ENCODE assay signal across 27 cellular contexts in genomic region chr3:61830111-61830400, GRCh38.
DNase-seq lines count a peak whose midpoint lies in the region; ATAC-seq, FAIRE-seq and TF ChIP-seq lines count a peak whose summit lies in the region.
"Had no signal": no experiment of that assay in that cellular context is flagged by ENCODE, and none has a peak within 500 bp of the region (broad histone marks: within the 10 kb centered on the region; RNA-seq: fewer than 3 reads in every experiment).

No MANE protein-coding gene starts in this region.

- DNase-seq in NCI-H1694 treated with DMSO at 0.1 percent for 48 hours (lab: John Stamatoyannopoulos, UW): peak; percentile 1
- no peak for DNase-seq in NCI-H1694 (lab: John Stamatoyannopoulos, UW)
- DNase-seq in H1 (ENCODE audit: low read depth in 1 of 2, low spot score in 2 of 2): no peak
- DNase-seq in lung microvascular endothelial cell (ENCODE audit: low read depth in 2 of 2): peak; percentile 36 to 54
- no peak for DNase-seq in thyroid gland
- no peak for DNase-seq in right lobe of liver
- DNase-seq in GM12892 (ENCODE audit: insufficient read length): no peak
- DNase-seq: activated CD4-positive, alpha-beta T cell treated with anti-CD3 and anti-CD28 coated beads for 48 hours; activated CD8-positive, alpha-beta memory T cell treated with anti-CD3 and anti-CD28 coated beads, Interleukin-2, amount 10 ng/mL, durations not matched to agents 7 days and 5 days; activated naive CD8-positive, alpha-beta T cell treated with anti-CD3 and anti-CD28 coated beads, Interleukin-2, amount 10 ng/mL, durations not matched to agents 7 days and 5 days; central memory CD4-positive, alpha-beta T cell; effector CD8-positive, alpha-beta T cell; MM.1S; naive thymus-derived CD4-positive, alpha-beta T cell; NCI-H1930; NCI-H510A; stimulated activated CD4-positive, alpha-beta T cell treated with anti-CD3 and anti-CD28 coated beads, Interleukin-2, amount 100 ng/mL, for 24 hours; stimulated activated naive CD4-positive, alpha-beta T cell treated with Interleukin-2 at 50 U/mL for 16 hours; T-cell had no signal

- peak overlapping the region; percentile 31 to 44; a peak in 3 of 4 replicates for H3K4me2 ChIP-seq in H1 (ENCODE audit: insufficient read depth in 1 of 2, low read depth in 2 of 2, low read length in 2 of 2)
- H3K4me2 ChIP-seq: BLaER1 treated with 17β-estradiol and CSF1 and Interleukin-3, amounts not matched to agents 10 nM and 100 nM had no signal

- no peaks in the 10 kb centered on the region for H3K23me2 ChIP-seq in H1 (ENCODE audit: low read depth, low read length)

- H3K18ac ChIP-seq in H1 (ENCODE audit: extremely low read depth, low read length): no peak overlapping the region

- H3K79me2 ChIP-seq in H1 (ENCODE audit: control insufficient read depth in 1 of 2, insufficient read depth in 2 of 2, low read length in 2 of 2): peaks cover 0 to 96% of the 10 kb centered on the region in 2 experiments; a peak in 3 of 4 replicates

- no peaks in the 10 kb centered on the region for H3K9me3 ChIP-seq in H1 (ENCODE audit: insufficient read depth in 2 of 2, low read depth in 1 of 2, low read length in 1 of 2)
- no peaks in the 10 kb centered on the region for H3K9me3 ChIP-seq in thyroid gland
- no peaks in the 10 kb centered on the region for H3K9me3 ChIP-seq in right lobe of liver
- H3K9me3 ChIP-seq: BLaER1 treated with 17β-estradiol and CSF1 and Interleukin-3, amounts not matched to agents 10 nM and 100 nM; esophagus muscularis mucosa had no signal

- no peak overlapping the region for H3K14ac ChIP-seq in H1 (ENCODE audit: insufficient read length)

- peaks cover 9% of the 10 kb centered on the region for H3K79me1 ChIP-seq in H1 (ENCODE audit: low read depth, low read length)

- no peaks in the 10 kb centered on the region for H3K27me3 ChIP-seq in H1 (replicated peaks in 1 of 4; ENCODE audit: control insufficient read depth in 3 of 4, extremely low read depth in 1 of 4, insufficient read depth in 3 of 4, low read length in 3 of 4)
- H3K27me3 ChIP-seq in thyroid gland: no peaks in the 10 kb centered on the region
- H3K27me3 ChIP-seq in right lobe of liver: no peaks in the 10 kb centered on the region
- H3K27me3 ChIP-seq: BLaER1 treated with 17β-estradiol and CSF1 and Interleukin-3, amounts not matched to agents 10 nM and 100 nM; esophagus muscularis mucosa had no signal

- WGBS in H1 (ENCODE audit: extremely low coverage in 1 of 2, insufficient coverage in 1 of 2, insufficient read length in 1 of 2, insufficient replicate concordance in 2 of 2, low coverage in 1 of 2, low lambda C conversion rate in 2 of 2, missing lambda C conversion rate in 1 of 2), 2 experiments: 88% methylated on average over 3 of the region's 3 CpGs; no CpG with 5 or more reads in 1 of the 2 experiments
- 50 to 54% methylated on average over 3 of the region's 3 CpGs for WGBS in thyroid gland, 2 donors
- 62% methylated on average over 3 of the region's 3 CpGs for WGBS in right lobe of liver (ENCODE audit: insufficient coverage, low coverage, low lambda C conversion rate, missing lambda C conversion rate)

- peak overlapping the region; percentile 35 for H4K5ac ChIP-seq in H1 (ENCODE audit: insufficient read length, low read depth, low read length)

- no peak overlapping the region for H3K23ac ChIP-seq in H1 (ENCODE audit: insufficient read length)

- TF ChIP-seq CTCF in H1 (IDR thresholded peaks at IDR 0.05; ENCODE audit: control extremely low read depth in 1 of 3, insufficient read depth in 1 of 3, low read depth in 1 of 3, low read length in 3 of 3): no peak
- TF ChIP-seq CTCF in thyroid gland (IDR thresholded peaks at IDR 0.05): no peak
- no peak for TF ChIP-seq CTCF in right lobe of liver (IDR thresholded peaks at IDR 0.05)

- TF ChIP-seq POLR2A in H1 (IDR thresholded peaks at IDR 0.05; ENCODE audit: control extremely low read depth in 1 of 2, low read depth in 2 of 2, low read length in 2 of 2) (no peak), thyroid gland (IDR thresholded peaks at IDR 0.05) (no peak), right lobe of liver (IDR thresholded peaks at IDR 0.05) (no peak), GM12892 (IDR thresholded peaks at IDR 0.05; ENCODE audit: low read depth, low read length) (no peak)

- no peak overlapping the region for H4K8ac ChIP-seq in H1 (ENCODE audit: extremely low read depth, insufficient read depth, low read length)

- H2BK120ac ChIP-seq in H1 (replicated peaks; ENCODE audit: low read depth, low read length): no peak overlapping the region

- H3K36me3 ChIP-seq in H1 (ENCODE audit: control insufficient read depth in 2 of 4, insufficient read depth in 4 of 4, low read length in 3 of 4): no peaks in the 10 kb centered on the region; a peak in 1 of 8 replicates
- no peaks in the 10 kb centered on the region for H3K36me3 ChIP-seq in thyroid gland
- H3K36me3 ChIP-seq in right lobe of liver: no peaks in the 10 kb centered on the region
- H3K36me3 ChIP-seq: esophagus muscularis mucosa had no signal

- FAIRE-seq in H1 (lab: Jason Lieb, UNC) (no peak), GM12892 (lab: Jason Lieb, UNC) (no peak)
- FAIRE-seq: A204.1, D721Med, G401.6, GM19239, islet of Langerhans had no signal

- POLR2A ChIA-PET in H1 (lab: Charles Lee; ENCODE audit: partially characterized antibody): interaction anchor here (1.1 kb wide), 1 partner anchor 11 kb away, joined by 3 read pairs; no protein-coding TSS in a partner anchor

- ATAC-seq in right lobe of liver: no peak
- ATAC-seq in GM18909 (IDR thresholded peaks at IDR 0.05; ENCODE audit: poor library complexity, unreplicated experiment): no peak
- ATAC-seq: activated CD8-positive, alpha-beta memory T cell treated with anti-CD3 and anti-CD28 coated beads, Interleukin-2, amount 10 ng/mL, durations not matched to agents 7 days and 5 days; naive thymus-derived CD4-positive, alpha-beta T cell; T-cell had no signal

- H3K4me1 ChIP-seq in H1 (replicated peaks in 1 of 4; ENCODE audit: control insufficient read depth in 3 of 4, insufficient read depth in 4 of 4, low read length in 3 of 4) (peaks cover 4 to 17% (median 12%) of the 10 kb centered on the region in 4 experiments), thyroid gland (peaks cover 11 to 23% of the 10 kb centered on the region in 2 donors), right lobe of liver (peaks cover 0 to 22% (median 0%) of the 10 kb centered on the region in 4 donors)

- peaks cover 0 to 2% of the 10 kb centered on the region in 2 experiments for H4K20me1 ChIP-seq in H1 (replicated peaks in 1 of 2; ENCODE audit: control insufficient read depth in 1 of 2, insufficient read depth in 2 of 2, low read length in 2 of 2)

- H2BK12ac ChIP-seq in H1 (ENCODE audit: low read depth, low read length): no peak overlapping the region

- CTCF ChIA-PET in H1 (lab: Charles Lee; ENCODE audit: partially characterized antibody): interaction anchor here (1.1 to 1.4 kb wide), 2 partner anchors 9 to 105 kb away, joined by 3 read pairs; no protein-coding TSS in a partner anchor

- no peak overlapping the region for H2BK5ac ChIP-seq in H1 (ENCODE audit: low read depth, low read length)

- H2AK5ac ChIP-seq in H1 (ENCODE audit: low read depth, low read length): no peak overlapping the region

- H3K56ac ChIP-seq in H1 (replicated peaks; ENCODE audit: insufficient read length, low read depth, low read length): no peak overlapping the region

- no peak overlapping the region for H2AFZ ChIP-seq in H1 (ENCODE audit: low read length)

- no peak overlapping the region for H2BK15ac ChIP-seq in H1 (ENCODE audit: low read length)

- H2BK20ac ChIP-seq in H1 (ENCODE audit: low read length): no peak overlapping the region

- TF ChIP-seq RAD21 in H1 (IDR thresholded peaks at IDR 0.05 in 1 of 2, conservative IDR thresholded peaks at IDR 0.05 in 1 of 2; ENCODE audit: low read depth in 2 of 2, low read length in 2 of 2): no peak

- H3K27ac ChIP-seq in H1 (ENCODE audit: low read depth, low read length): no peak overlapping the region
- H3K27ac ChIP-seq in thyroid gland: peak overlapping the region; percentile 50 to 54 (median 52)
- no peak overlapping the region for H3K27ac ChIP-seq in right lobe of liver
- H3K27ac ChIP-seq: BLaER1 treated with 17β-estradiol and CSF1 and Interleukin-3, amounts not matched to agents 10 nM and 100 nM had no signal

- H3K4me3 ChIP-seq in H1 (ENCODE audit: extremely low read depth in 1 of 4, insufficient read depth in 2 of 4, low read depth in 3 of 4, low read length in 4 of 4): peak overlapping the region in 1 of 4 experiments; percentile 29; a peak in 1 of 8 replicates
- no peak overlapping the region for H3K4me3 ChIP-seq in thyroid gland (replicated peaks in 1 of 3)
- H3K4me3 ChIP-seq in right lobe of liver: no peak overlapping the region
- H3K4me3 ChIP-seq: BLaER1 treated with 17β-estradiol and CSF1 and Interleukin-3, amounts not matched to agents 10 nM and 100 nM; esophagus muscularis mucosa had no signal

- H4K91ac ChIP-seq in H1 (replicated peaks; ENCODE audit: insufficient read length, low read length): no peak overlapping the region

- no peak overlapping the region for H3K4ac ChIP-seq in H1 (replicated peaks; ENCODE audit: insufficient read length, low read depth, low read length)

- no peak for TF ChIP-seq EP300 in H1 (IDR thresholded peaks at IDR 0.05; ENCODE audit: borderline replicate concordance in 1 of 2, low read depth in 2 of 2, low read length in 2 of 2)

- intact Hi-C loops in thyroid gland (cut with DNase I): no loop called here
- intact Hi-C loops in right lobe of liver (cut with DNase I): no loop called here

- no peak overlapping the region for H3K9ac ChIP-seq in H1 (replicated peaks in 1 of 4; ENCODE audit: extremely low read depth in 1 of 4, low read depth in 3 of 4, low read length in 3 of 4)
- H3K9ac ChIP-seq: BLaER1 treated with 17β-estradiol and CSF1 and Interleukin-3, amounts not matched to agents 10 nM and 100 nM had no signal

TF ChIP-seq in H1, 55 proteins besides CTCF, POLR2A, EP300 and RAD21:
- no peak for TF ChIP-seq MAFK (IDR thresholded peaks at IDR 0.05; ENCODE audit: low read depth, low read length)
- no peak for TF ChIP-seq YY1 (IDR thresholded peaks at IDR 0.05; ENCODE audit: low read depth, low read length)
- TF ChIP-seq CBX5 (IDR thresholded peaks at IDR 0.05; ENCODE audit: low read depth, low read length): no peak
- TF ChIP-seq SIRT6 (IDR thresholded peaks at IDR 0.05; ENCODE audit: low read length): no peak
- no peak for TF ChIP-seq ZNF274 (IDR thresholded peaks at IDR 0.05; ENCODE audit: borderline replicate concordance, extremely low read depth, low read length)
- TF ChIP-seq RXRA (IDR thresholded peaks at IDR 0.05; ENCODE audit: insufficient read depth, low read depth, low read length): no peak
- TF ChIP-seq EGR1 (IDR thresholded peaks at IDR 0.05; ENCODE audit: borderline replicate concordance, low read depth, low read length): no peak
- TF ChIP-seq TAF1 (IDR thresholded peaks at IDR 0.05; ENCODE audit: low read depth, low read length): no peak

Comparison
In these comparisons a context has a peak if more than half of its experiments do, and no peak if none do; other contexts are left out.
1. DNase-seq: peak in NCI-H1694 treated with DMSO at 0.1 percent for 48 hours (single experiment) and lung microvascular endothelial cell (2 of 2); none in NCI-H1694 (single experiment), H1 (0 of 2), thyroid gland (0 of 2), right lobe of liver (0 of 3) and GM12892 (single experiment).
2. H3K27ac ChIP-seq: peak in thyroid gland (3 of 3); none in H1 (single experiment) and right lobe of liver (0 of 3).